ENCODE assay signal across 10 cellular contexts in genomic region chr22:24432059-24432853, GRCh38. TPM values are rescaled to one million over a fixed set of nuclear protein-coding genes. Genes with fewer than 3 reads are reported as not detected.
A peak's percentile ranks its signal among the peaks of the same experiment; 100 is the strongest.
DNase-seq lines count a peak whose midpoint lies in the region; ATAC-seq, FAIRE-seq and TF ChIP-seq lines count a peak whose summit lies in the region.
"Had no signal": no experiment of that assay in that cellular context is flagged by ENCODE, and none has a peak within 500 bp of the region (broad histone marks: within the 10 kb centered on the region; RNA-seq: fewer than 3 reads in every experiment).

No MANE protein-coding gene starts in this region.

- H3K4me1 ChIP-seq in IMR-90 (ENCODE audit: control insufficient read depth, insufficient read depth, low read length) (peaks cover 12% of the 10 kb centered on the region), heart left ventricle (peaks cover 6 to 95% (median 69%) of the 10 kb centered on the region in 12 donors), small intestine (ENCODE audit: control insufficient read depth in 2 of 2, insufficient read depth in 1 of 2, low read depth in 1 of 2, low read length in 1 of 2) (peaks cover 0 to 15% of the 10 kb centered on the region in 2 donors)

- no peak for TF ChIP-seq CTCF in IMR-90 (conservative IDR thresholded peaks at IDR 0.05; ENCODE audit: low read depth, low read length)
- TF ChIP-seq CTCF in heart left ventricle (IDR thresholded peaks at IDR 0.05), result no peak

- H3K9me3 ChIP-seq in IMR-90 (ENCODE audit: control insufficient read depth, insufficient read depth, low read length), result no peaks in the 10 kb centered on the region
- no peaks in the 10 kb centered on the region for H3K9me3 ChIP-seq in heart left ventricle
- no peaks in the 10 kb centered on the region for H3K9me3 ChIP-seq in small intestine (ENCODE audit: control insufficient read depth, low read depth)
- H3K9me3 ChIP-seq: suprapubic skin had no signal

- WGBS in IMR-90 (ENCODE audit: extremely low coverage in 2 of 2, insufficient read length in 1 of 2), 2 experiments, result 81% methylated on average over 4 of the region's 17 CpGs; no CpG with 5 or more reads in 1 of the 2 experiments
- 45 to 58% (median 53%) methylated on average over 13 to 17 of the region's 17 CpGs for WGBS in heart left ventricle, 4 donors
- WGBS in small intestine, 3 donors, result 17 to 43% (median 35%) methylated on average over 17 of the region's 17 CpGs

- intact Hi-C loops in IMR-90 (cut with micrococcal nuclease), result no loop called here
- intact Hi-C loops in heart left ventricle (cut with DNase I), result loop anchor here in 2 of 10 donors (5.0 kb wide), 1 partner anchor 50 kb away; no protein-coding TSS in a partner anchor

- ATAC-seq in IMR-90 (ENCODE audit: low read depth) (peak; percentile 44), heart left ventricle (peak; percentile 30 to 57 (median 56)), HG02642 (IDR thresholded peaks at IDR 0.05; ENCODE audit: poor library complexity, unreplicated experiment) (no peak), GM18909 (IDR thresholded peaks at IDR 0.05; ENCODE audit: poor library complexity, unreplicated experiment) (no peak)

- H3K4me3 ChIP-seq in IMR-90 (ENCODE audit: insufficient read depth, low read depth, low read length), result no peak overlapping the region
- no peak overlapping the region for H3K4me3 ChIP-seq in heart left ventricle
- no peak overlapping the region for H3K4me3 ChIP-seq in small intestine (ENCODE audit: low read depth in 1 of 2, low read length in 2 of 2)
- H3K4me3 ChIP-seq: suprapubic skin had no signal

- H3K27me3 ChIP-seq in IMR-90 (ENCODE audit: control insufficient read depth, insufficient read depth, low read length), result peaks cover 2% of the 10 kb centered on the region; the same call in 1 of the 2 replicates
- H3K27me3 ChIP-seq in heart left ventricle, result no peaks in the 10 kb centered on the region
- no peaks in the 10 kb centered on the region for H3K27me3 ChIP-seq in small intestine (ENCODE audit: control insufficient read depth in 2 of 2, insufficient read depth in 2 of 2, low read length in 2 of 2)

- CTCF ChIA-PET in IMR-90 (lab: Yijun Ruan, JAX), result no interaction called here

- in situ Hi-C loops in IMR-90 (cut with MboI; ENCODE audit: low sequenced_read_pairs), result no loop called here

- no peak for TF ChIP-seq RAD21 in IMR-90 (IDR thresholded peaks at IDR 0.05; ENCODE audit: low read length)

- peak overlapping the region; percentile 46; the same call in 1 of the 2 replicates for H2AK5ac ChIP-seq in IMR-90 (ENCODE audit: low read depth, low read length)

- H4K91ac ChIP-seq in IMR-90 (ENCODE audit: insufficient read depth, low read depth, low read length), result no peak overlapping the region

- FAIRE-seq in small intestine (lab: Jason Lieb, UNC), result no peak

- H3K18ac ChIP-seq in IMR-90 (ENCODE audit: low read depth, low read length), result no peak overlapping the region

- no peak overlapping the region for H3K23ac ChIP-seq in IMR-90 (ENCODE audit: low read depth, low read length)

- no peak overlapping the region for H3K4ac ChIP-seq in IMR-90 (ENCODE audit: low read depth, low read length)

- H4K20me1 ChIP-seq in IMR-90 (ENCODE audit: insufficient read depth, low read length), result no peaks in the 10 kb centered on the region; the same call in 1 of the 2 replicates

- H2BK120ac ChIP-seq in IMR-90 (ENCODE audit: low read depth, low read length), result no peak overlapping the region

- H3K56ac ChIP-seq in IMR-90 (ENCODE audit: extremely low read depth, insufficient read depth, low read length), result no peak overlapping the region

- TF ChIP-seq POLR2A in IMR-90 (IDR thresholded peaks at IDR 0.05; ENCODE audit: low read depth, low read length) (no peak), heart left ventricle (IDR thresholded peaks at IDR 0.05) (no peak)

- no peak overlapping the region for H3K4me2 ChIP-seq in IMR-90 (ENCODE audit: low read depth, low read length)

- peak overlapping the region; percentile 65 for H2AK9ac ChIP-seq in IMR-90 (replicated peaks; ENCODE audit: low read depth, low read length, poor library complexity)

- H3K9me1 ChIP-seq in IMR-90 (ENCODE audit: insufficient read depth, low read length), result peaks cover 2% of the 10 kb centered on the region

- BruUV-seq in IMR-90 (replicated peaks; lab: Mats Ljungman, UMichigan), result no TSS peak

- H3K14ac ChIP-seq in IMR-90 (replicated peaks; ENCODE audit: low read depth, low read length), result no peak overlapping the region

- no peaks in the 10 kb centered on the region for H3K36me3 ChIP-seq in IMR-90 (ENCODE audit: control insufficient read depth, insufficient read depth, low read length)
- H3K36me3 ChIP-seq in heart left ventricle, result peaks cover 0 to 7% (median 0%) of the 10 kb centered on the region in 9 donors
- H3K36me3 ChIP-seq in small intestine (ENCODE audit: control insufficient read depth in 2 of 2, insufficient read depth in 2 of 2, low read length in 2 of 2), result no peaks in the 10 kb centered on the region
- H3K36me3 ChIP-seq: suprapubic skin had no signal

- H3K9ac ChIP-seq in IMR-90 (ENCODE audit: low read depth, low read length), result no peak overlapping the region

- H2BK5ac ChIP-seq in IMR-90 (ENCODE audit: low read depth, low read length, poor library complexity, severe bottlenecking), result no peak overlapping the region

- H2BK15ac ChIP-seq in IMR-90 (ENCODE audit: low read depth, low read length), result no peak overlapping the region

- POLR2A ChIA-PET in IMR-90 (lab: Charles Lee; ENCODE audit: unreplicated experiment), result interaction anchor here (0.6 kb wide), 1 partner anchor 49 kb away, joined by 3 read pairs; no protein-coding TSS in a partner anchor

- dilution Hi-C loops in IMR-90 (cut with HindIII; ENCODE audit: low sequenced_read_pairs, unreplicated experiment), result no loop called here

- H3K27ac ChIP-seq in IMR-90 (ENCODE audit: insufficient read depth, low read length) (no peak overlapping the region), heart left ventricle (peak overlapping the region in 11 of 12 donors; percentile 24 to 82 (median 66)), small intestine (ENCODE audit: low read depth in 1 of 2, low read length in 1 of 2) (peak overlapping the region in 1 of 2 donors; percentile 84)
- H3K27ac ChIP-seq: epithelial cell of prostate, suprapubic skin had no signal

- H3K79me1 ChIP-seq in IMR-90 (ENCODE audit: low read depth in 1 of 2, low read length in 2 of 2), result no peaks in the 10 kb centered on the region

- H4K5ac ChIP-seq in IMR-90 (ENCODE audit: low read depth, low read length), result no peak overlapping the region

- H2AFZ ChIP-seq in IMR-90 (replicated peaks; ENCODE audit: low read length, poor library complexity), result peak overlapping the region; percentile 69

- DNase-seq in IMR-90, result peak; percentile 16
- DNase-seq in activated T-cell treated with anti-CD3 and anti-CD28 coated beads for 48 hours (ENCODE audit: low read depth), result peak; percentile 38
- DNase-seq in heart left ventricle, result peak; percentile 81 to 89 (median 85)
- peak; percentile 43 for DNase-seq in small intestine
- DNase-seq in NOMO-1 (lab: John Stamatoyannopoulos, UW; ENCODE audit: unreplicated experiment in 2 of 2), result no peak
- no peak for DNase-seq in CD1c-positive myeloid dendritic cell (ENCODE audit: extremely low spot score)

- H4K8ac ChIP-seq in IMR-90 (ENCODE audit: low read depth in 2 of 2, low read length in 2 of 2), result no peak overlapping the region

- no peak overlapping the region for H2BK20ac ChIP-seq in IMR-90 (ENCODE audit: low read depth, low read length)

TF ChIP-seq in IMR-90, 13 proteins besides CTCF, POLR2A, EP300 and RAD21:
- TF ChIP-seq CEBPB (IDR thresholded peaks at IDR 0.05; ENCODE audit: low read depth, low read length) (no peak), NFE2L2 (IDR thresholded peaks at IDR 0.05; ENCODE audit: low read depth, low read length) (no peak), MAFK (IDR thresholded peaks at IDR 0.05; ENCODE audit: low read depth, low read length) (no peak)

RNA-seq across cellular contexts. Expression of gene ADORA2A, which starts 4.9 kb away (rescaled TPM):
- 0.28 and 0.36 TPM in 2 replicates for total RNA-seq in IMR-90 (2012; rRNA removed)
- 0.76 and 1.1 TPM in 2 replicates for polyA plus RNA-seq in IMR-90 (2012; rRNA removed)
- 1.3 and 1.6 TPM in 2 replicates for polyA plus RNA-seq in IMR-90 (2012; cell fraction: cytosol; rRNA removed)
- 2.9 and 7.6 TPM in 2 replicates for polyA plus RNA-seq in IMR-90 (2012; cell fraction: nucleus; rRNA removed; ENCODE audit: low replicate concordance)
- total RNA-seq in heart left ventricle, result 10 to 100 TPM in 1 of 9 donors, 1 to 10 TPM in 8; 1.5 to 12.1 (median 4.5) TPM
- polyA plus RNA-seq in heart left ventricle, result 1 to 10 TPM; 3.9 to 5.5 TPM
- 1 to 10 TPM in 2 of 3 donors, under 1 TPM in 1; 0.67 to 3.2 (median 1.9) TPM for polyA plus RNA-seq in small intestine

Comparison
In these comparisons a context has a peak if more than half of its experiments do, and no peak if none do; other contexts are left out.
1. ATAC-seq: peak in IMR-90 (single experiment) and heart left ventricle (4 of 4); none in HG02642 (single experiment) and GM18909 (single experiment).
2. DNase-seq: peak in IMR-90 (single experiment), activated T-cell treated with anti-CD3 and anti-CD28 coated beads for 48 hours (single experiment), heart left ventricle (5 of 5) and small intestine (single experiment); none in NOMO-1 (0 of 2) and CD1c-positive myeloid dendritic cell (single experiment).